26 cellular contexts compared by ENCODE assay signal in the genomic region with DNA sequence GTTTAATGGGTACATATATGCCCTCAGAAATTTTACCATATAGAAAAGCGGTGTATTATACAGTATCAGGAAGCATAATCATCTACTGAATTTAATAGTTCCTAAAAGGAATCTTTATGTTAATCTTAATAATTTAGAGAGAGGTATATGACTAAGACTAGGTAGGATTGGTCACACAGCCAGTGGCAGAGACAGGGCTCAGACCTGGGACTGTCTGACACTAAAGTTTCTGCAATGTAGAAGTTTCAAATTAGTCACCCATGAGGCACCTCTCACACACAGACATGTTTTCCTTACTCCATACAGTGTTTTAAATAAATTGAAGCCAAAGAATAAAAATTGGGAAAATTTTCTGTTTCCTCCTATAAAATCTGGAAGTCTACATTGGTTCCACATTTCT.
DNase-seq lines count a peak whose midpoint lies in the region; ATAC-seq and TF ChIP-seq lines count a peak whose summit lies in the region.
"Had no signal": no experiment of that assay in that cellular context is flagged by ENCODE, and none has a peak within 500 bp of the region (broad histone marks: within the 10 kb centered on the region; RNA-seq: fewer than 3 reads in every experiment).

No MANE protein-coding gene starts in this region.

- peak; percentile 71 to 81 for ATAC-seq in activated naive CD4-positive, alpha-beta T cell treated with anti-CD3 and anti-CD28 coated beads, Interleukin-2, amount 50 U/mL, for 72 hours
- peak; percentile 61 for ATAC-seq in stimulated activated naive CD8-positive, alpha-beta T cell treated with anti-CD3 and anti-CD28 coated beads, Interleukin-15, amount 100 ng/mL, for 72 hours
- no peak for ATAC-seq in HG02885 (IDR thresholded peaks at IDR 0.05; ENCODE audit: poor library complexity, unreplicated experiment)
- ATAC-seq: A549, GM12878, Panc1 had no signal

- no peaks in the 10 kb centered on the region for H3K27me3 Mint-ChIP-seq in stimulated activated naive CD8-positive, alpha-beta T cell treated with anti-CD3 and anti-CD28 coated beads, Interleukin-15, amount 100 ng/mL, for 72 hours
- H3K27me3 Mint-ChIP-seq: CD4-positive, alpha-beta T cell had no signal

- no peak overlapping the region for H3K27ac Mint-ChIP-seq in activated naive CD4-positive, alpha-beta T cell treated with anti-CD3 and anti-CD28 coated beads, Interleukin-2, amount 50 U/mL, for 72 hours
- no peak overlapping the region for H3K27ac Mint-ChIP-seq in stimulated activated naive CD8-positive, alpha-beta T cell treated with anti-CD3 and anti-CD28 coated beads, Interleukin-15, amount 100 ng/mL, for 72 hours
- H3K27ac Mint-ChIP-seq: CD4-positive, alpha-beta T cell; HFFc6 had no signal

- DNase-seq in activated naive CD4-positive, alpha-beta T cell treated with anti-CD3 and anti-CD28 coated beads, Interleukin-2, amount 50 U/mL, for 72 hours (ENCODE audit: low spot score in 2 of 2), result no peak
- no peak for DNase-seq in activated naive CD4-positive, alpha-beta T cell treated with Interleukin-2 at 50 U/mL for 16 hours
- DNase-seq in stimulated activated CD4-positive, alpha-beta T cell treated with anti-CD3 and anti-CD28 coated beads, Interleukin-1b, Interleukin-23, amount 100 ng/mL, for 48 hours, result peak; percentile 10
- DNase-seq in stimulated activated CD4-positive, alpha-beta T cell treated with anti-CD3 and anti-CD28 coated beads, Interleukin-4, amount 100 ng/mL, for 4 hours, result no peak
- DNase-seq in epithelial cell of esophagus (ENCODE audit: low read depth), result peak; percentile 39
- no peak for DNase-seq in stimulated activated naive CD8-positive, alpha-beta T cell treated with anti-CD3 and anti-CD28 coated beads, Interleukin-15, amount 100 ng/mL, for 72 hours
- DNase-seq in T1000 (lab: John Stamatoyannopoulos, UW), result no peak
- DNase-seq: AML-193; CD4-positive, alpha-beta T cell; DMS53; GDM1; GOT3; HFFc6; KG1; MM.1S; NCI-H2029; NCI-H446 treated with DMSO at 0.1 percent for 48 hours; NCI-H526 treated with DMSO at 0.1 percent for 48 hours; SIG-M5 had no signal

- H3K9me3 Mint-ChIP-seq in activated naive CD4-positive, alpha-beta T cell treated with anti-CD3 and anti-CD28 coated beads, Interleukin-2, amount 50 U/mL, for 72 hours, result no peaks in the 10 kb centered on the region
- no peaks in the 10 kb centered on the region for H3K9me3 Mint-ChIP-seq in stimulated activated naive CD8-positive, alpha-beta T cell treated with anti-CD3 and anti-CD28 coated beads, Interleukin-15, amount 100 ng/mL, for 72 hours
- H3K9me3 Mint-ChIP-seq: CD4-positive, alpha-beta T cell; HFFc6 had no signal

- H3K4me3 Mint-ChIP-seq in stimulated activated naive CD8-positive, alpha-beta T cell treated with anti-CD3 and anti-CD28 coated beads, Interleukin-15, amount 100 ng/mL, for 72 hours, result no peak overlapping the region
- H3K4me3 Mint-ChIP-seq: CD4-positive, alpha-beta T cell; HFFc6 had no signal

- H3K36me3 Mint-ChIP-seq in activated naive CD4-positive, alpha-beta T cell treated with anti-CD3 and anti-CD28 coated beads, Interleukin-2, amount 50 U/mL, for 72 hours, result no peaks in the 10 kb centered on the region

- TF ChIP-seq CTCF in epithelial cell of esophagus (IDR thresholded peaks at IDR 0.05; ENCODE audit: insufficient read depth, low read depth, low read length, missing control alignments), result no peak

- H3K4me3 ChIP-seq in epithelial cell of esophagus (ENCODE audit: low read length), result no peak overlapping the region
- H3K4me3 ChIP-seq: A549; BLaER1 treated with 17β-estradiol and CSF1 and Interleukin-3, amounts not matched to agents 10 nM and 100 nM; GM12878; HAP-1; SK-N-MC had no signal

- no peaks in the 10 kb centered on the region for H3K4me1 Mint-ChIP-seq in stimulated activated naive CD8-positive, alpha-beta T cell treated with anti-CD3 and anti-CD28 coated beads, Interleukin-15, amount 100 ng/mL, for 72 hours

Comparison
In these comparisons a context has a peak if more than half of its experiments do, and no peak if none do; other contexts are left out.
1. DNase-seq: peak in stimulated activated CD4-positive, alpha-beta T cell treated with anti-CD3 and anti-CD28 coated beads, Interleukin-1b, Interleukin-23, amount 100 ng/mL, for 48 hours (single experiment) and epithelial cell of esophagus (single experiment); none in activated naive CD4-positive, alpha-beta T cell treated with anti-CD3 and anti-CD28 coated beads, Interleukin-2, amount 50 U/mL, for 72 hours (0 of 2), activated naive CD4-positive, alpha-beta T cell treated with Interleukin-2 at 50 U/mL for 16 hours (single experiment), stimulated activated CD4-positive, alpha-beta T cell treated with anti-CD3 and anti-CD28 coated beads, Interleukin-4, amount 100 ng/mL, for 4 hours (0 of 2), stimulated activated naive CD8-positive, alpha-beta T cell treated with anti-CD3 and anti-CD28 coated beads, Interleukin-15, amount 100 ng/mL, for 72 hours (0 of 2) and T1000 (single experiment).